ENCODE assay signal across 14 cellular contexts in the genomic region with DNA sequence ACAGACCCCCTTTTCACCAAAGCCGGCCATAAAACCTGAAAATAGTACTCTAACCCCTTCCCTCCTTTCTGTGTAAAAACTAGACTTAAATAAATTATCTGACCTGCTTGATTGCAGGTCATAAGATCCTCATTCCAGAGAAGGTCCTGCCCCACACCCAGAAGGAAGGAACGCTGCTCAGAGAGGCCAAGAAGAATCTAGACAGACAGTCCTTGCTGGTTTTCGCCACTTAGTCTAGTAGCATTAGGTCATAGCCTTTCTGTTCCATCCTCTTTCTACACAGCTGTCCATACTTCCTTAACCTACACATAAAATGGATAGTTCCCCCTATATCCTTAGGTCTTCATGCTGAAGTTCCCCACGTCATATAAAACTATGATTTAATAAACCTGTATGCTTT.
"Had no signal": no experiment of that assay in that cellular context is flagged by ENCODE, and none has a peak within 500 bp of the region (broad histone marks: within the 10 kb centered on the region; RNA-seq: fewer than 3 reads in every experiment).

No MANE protein-coding gene starts in this region.

- H3K4me3 ChIP-seq: dorsolateral prefrontal cortex, neural progenitor cell, ovary, sigmoid colon, thoracic aorta, uterus had no signal

- H3K9me3 Mint-ChIP-seq: neural progenitor cell had no signal

- H3K4me3 Mint-ChIP-seq: endodermal cell, neural progenitor cell had no signal

- H3K27ac ChIP-seq: dorsolateral prefrontal cortex, neural progenitor cell, ovary, sigmoid colon, thoracic aorta, uterus had no signal

- H3K27ac Mint-ChIP-seq: endodermal cell, neural progenitor cell had no signal

- ATAC-seq: activated CD4-positive, CD25-positive, alpha-beta regulatory T cell treated with anti-CD3 and anti-CD28 coated beads, Interleukin-2, amount 50 U/mL, for 24 hours had no signal

- H3K36me3 ChIP-seq: neural progenitor cell, ovary, sigmoid colon, thoracic aorta, uterus had no signal

- DNase-seq: activated CD4-positive, alpha-beta T cell treated with anti-CD3 and anti-CD28 coated beads, Interleukin-2, amount 50 U/mL, for 4 hours; activated effector memory CD4-positive, alpha-beta T cell treated with Interleukin-2 at 50 U/mL for 16 hours; activated naive CD4-positive, alpha-beta T cell treated with anti-CD3 and anti-CD28 coated beads, Interleukin-2, amount 50 U/mL, for 16 hours; activated T-cell treated with anti-CD3 and anti-CD28 coated beads for 4 hours; dorsolateral prefrontal cortex; endodermal cell; kidney; ovary; sigmoid colon; stimulated activated CD4-positive, alpha-beta T cell treated with anti-CD3 and anti-CD28 coated beads, Interleukin-1b, Interleukin-23, amount 100 ng/mL, for 48 hours; uterus had no signal

- H3K27me3 ChIP-seq: neural progenitor cell, ovary, sigmoid colon, uterus had no signal

- H3K36me3 Mint-ChIP-seq: neural progenitor cell had no signal

- H3K4me1 Mint-ChIP-seq: neural progenitor cell had no signal

- H3K4me1 ChIP-seq: neural progenitor cell, sigmoid colon, uterus had no signal

- H3K9me3 ChIP-seq: ovary, sigmoid colon, uterus had no signal
